Comparison of ENCODE assay signal across 26 cellular contexts in genomic region chr1:209759829-209760359, GRCh38. TPM values are rescaled to one million over a fixed set of nuclear protein-coding genes. Genes with fewer than 3 reads are reported as not detected.
DNase-seq lines count a peak whose midpoint lies in the region; ATAC-seq, FAIRE-seq and TF ChIP-seq lines count a peak whose summit lies in the region.
"Had no signal": no experiment of that assay in that cellular context is flagged by ENCODE, and none has a peak within 500 bp of the region (broad histone marks: within the 10 kb centered on the region; RNA-seq: fewer than 3 reads in every experiment).

No MANE protein-coding gene starts in this region.

- H3K27me3 ChIP-seq in CD4-positive, alpha-beta memory T cell (ENCODE audit: insufficient read depth, low read length): no peaks in the 10 kb centered on the region
- H3K27me3 ChIP-seq: BLaER1, pancreas, uterus had no signal

- no peaks in the 10 kb centered on the region for H3K27me3 Mint-ChIP-seq in activated CD4-positive, alpha-beta T cell treated with anti-CD3 and anti-CD28 coated beads for 36 hours
- H3K27me3 Mint-ChIP-seq in CD4-positive, alpha-beta memory T cell: no peaks in the 10 kb centered on the region
- H3K27me3 Mint-ChIP-seq in activated naive CD8-positive, alpha-beta T cell: no peaks in the 10 kb centered on the region
- H3K27me3 Mint-ChIP-seq in natural killer cell (ENCODE audit: low read depth in 2 of 2): no peaks in the 10 kb centered on the region

- no peak for FAIRE-seq in frontal cortex (lab: Jason Lieb, UNC)
- FAIRE-seq: endometrium, H54, pancreas had no signal

- intact Hi-C loops in activated CD4-positive, alpha-beta T cell treated with anti-CD3 and anti-CD28 coated beads for 36 hours (cut with DNase I, micrococcal nuclease): loop anchor here (2.0 to 10.0 kb wide), 4 partner anchors 63 to 1935 kb away; no protein-coding TSS in a partner anchor
- intact Hi-C loops in CD4-positive, alpha-beta memory T cell (cut with micrococcal nuclease): no loop called here
- intact Hi-C loops in natural killer cell (cut with micrococcal nuclease): no loop called here

- H3K27ac Mint-ChIP-seq in activated CD4-positive, alpha-beta T cell treated with anti-CD3 and anti-CD28 coated beads for 36 hours: peak overlapping the region; percentile 56
- H3K27ac Mint-ChIP-seq in CD4-positive, alpha-beta memory T cell: peak overlapping the region; percentile 78 to 96 (median 93)
- H3K27ac Mint-ChIP-seq in activated naive CD8-positive, alpha-beta T cell: peak overlapping the region; percentile 100
- H3K27ac Mint-ChIP-seq in natural killer cell: peak overlapping the region in 1 of 2 donors; percentile 94

- peak overlapping the region; percentile 72 for H3K27ac ChIP-seq in CD4-positive, alpha-beta memory T cell (ENCODE audit: low read depth, low read length)
- H3K27ac ChIP-seq: BLaER1, left ventricle myocardium inferior, pancreas, RWPE1, uterus had no signal

- ATAC-seq in activated CD4-positive, alpha-beta T cell treated with anti-CD3 and anti-CD28 coated beads for 36 hours: no peak
- ATAC-seq in natural killer cell: no peak
- ATAC-seq: pancreas had no signal

- no peak overlapping the region for H3K4me3 Mint-ChIP-seq in activated CD4-positive, alpha-beta T cell treated with anti-CD3 and anti-CD28 coated beads for 36 hours
- H3K4me3 Mint-ChIP-seq in CD4-positive, alpha-beta memory T cell: peak overlapping the region; percentile 26 to 100 (median 79)
- peak overlapping the region; percentile 49 for H3K4me3 Mint-ChIP-seq in activated naive CD8-positive, alpha-beta T cell
- H3K4me3 Mint-ChIP-seq in natural killer cell: peak overlapping the region; percentile 55

- H3K4me3 ChIP-seq in CD4-positive, alpha-beta memory T cell (ENCODE audit: low read length in 2 of 2): peak overlapping the region in 1 of 2 donors; percentile 11
- H3K4me3 ChIP-seq: BLaER1, left ventricle myocardium inferior, pancreas, uterus had no signal

- no peak for DNase-seq in activated CD4-positive, alpha-beta T cell treated with anti-CD3 and anti-CD28 coated beads for 36 hours
- no peak for DNase-seq in activated CD4-positive, alpha-beta T cell treated with anti-CD3 and anti-CD28 coated beads, Interleukin-2, amount 50 U/mL, for 48 hours
- DNase-seq in CD4-positive, alpha-beta memory T cell: no peak
- no peak for DNase-seq in natural killer cell
- no peak for DNase-seq in NCI-H1417 (lab: John Stamatoyannopoulos, UW)
- DNase-seq in frontal cortex (ENCODE audit: low spot score in 2 of 2): no peak
- DNase-seq in activated CD4-positive, CD25-positive, alpha-beta regulatory T cell (lab: John Stamatoyannopoulos, UW): no peak
- DNase-seq: activated CD4-positive, alpha-beta T cell treated with anti-CD3 and anti-CD28 coated beads, Interleukin-2, amount 50 U/mL, for 4 hours; activated effector memory CD4-positive, alpha-beta T cell treated with anti-CD3 and anti-CD28 coated beads, Interleukin-2, amount 50 U/mL, for 16 hours; DMS153; GDM1; Kasumi-1; left ventricle myocardium inferior; NCI-H1092; NCI-H2081 treated with DMSO at 0.1 percent for 48 hours; NCI-H510A; pancreas; stimulated activated CD4-positive, alpha-beta T cell treated with anti-CD3 and anti-CD28 coated beads, Interleukin-2, amount 100 ng/mL, for 48 hours; substantia nigra; uterus had no signal

- peaks cover 79% of the 10 kb centered on the region for H3K36me3 Mint-ChIP-seq in activated CD4-positive, alpha-beta T cell treated with anti-CD3 and anti-CD28 coated beads for 36 hours (ENCODE audit: low read depth)
- H3K36me3 Mint-ChIP-seq in CD4-positive, alpha-beta memory T cell: peaks cover 68 to 77% of the 10 kb centered on the region in 2 donors
- peaks cover 32% of the 10 kb centered on the region for H3K36me3 Mint-ChIP-seq in activated naive CD8-positive, alpha-beta T cell
- peaks cover 39% of the 10 kb centered on the region for H3K36me3 Mint-ChIP-seq in natural killer cell

- H3K4me1 ChIP-seq in CD4-positive, alpha-beta memory T cell (ENCODE audit: insufficient read depth, low read length): peaks cover 78% of the 10 kb centered on the region
- H3K4me1 ChIP-seq: pancreas, uterus had no signal

- POLR2A ChIA-PET in activated CD4-positive, alpha-beta T cell treated with anti-CD3 and anti-CD28 coated beads for 36 hours (lab: Charles Lee): no interaction called here
- POLR2A ChIA-PET in CD4-positive, alpha-beta memory T cell (lab: Charles Lee; ENCODE audit: partially characterized antibody): interaction anchor here (1.3 to 36.1 kb wide), 3 partner anchors 1 to 63 kb away, joined by 5 to 1778 read pairs (median 1778); partner anchors contain the start of genes C1orf74 and TRAF3IP3

- peaks cover 56% of the 10 kb centered on the region for H3K36me3 ChIP-seq in CD4-positive, alpha-beta memory T cell (ENCODE audit: insufficient read depth, low read length)
- H3K36me3 ChIP-seq: left ventricle myocardium inferior, pancreas, uterus had no signal

- no peak for TF ChIP-seq CTCF in natural killer cell (IDR thresholded peaks at IDR 0.05)

- peaks cover 2% of the 10 kb centered on the region for H3K9me3 Mint-ChIP-seq in activated CD4-positive, alpha-beta T cell treated with anti-CD3 and anti-CD28 coated beads for 36 hours (ENCODE audit: low read depth)
- no peaks in the 10 kb centered on the region for H3K9me3 Mint-ChIP-seq in CD4-positive, alpha-beta memory T cell
- H3K9me3 Mint-ChIP-seq in activated naive CD8-positive, alpha-beta T cell (ENCODE audit: low read depth): no peaks in the 10 kb centered on the region
- H3K9me3 Mint-ChIP-seq in natural killer cell: no peaks in the 10 kb centered on the region

- peaks cover 71% of the 10 kb centered on the region for H3K4me1 Mint-ChIP-seq in activated CD4-positive, alpha-beta T cell treated with anti-CD3 and anti-CD28 coated beads for 36 hours
- peaks cover 60 to 94% (median 72%) of the 10 kb centered on the region in 4 donors for H3K4me1 Mint-ChIP-seq in CD4-positive, alpha-beta memory T cell
- H3K4me1 Mint-ChIP-seq in activated naive CD8-positive, alpha-beta T cell (ENCODE audit: low read depth): peaks cover 82% of the 10 kb centered on the region
- peaks cover 85 to 93% of the 10 kb centered on the region in 2 donors for H3K4me1 Mint-ChIP-seq in natural killer cell

- no peaks in the 10 kb centered on the region for H3K9me3 ChIP-seq in CD4-positive, alpha-beta memory T cell (ENCODE audit: control insufficient read depth in 1 of 2, low read length in 2 of 2)
- H3K9me3 ChIP-seq: BLaER1, left ventricle myocardium inferior, pancreas, uterus had no signal

- CTCF ChIA-PET in activated CD4-positive, alpha-beta T cell treated with anti-CD3 and anti-CD28 coated beads for 36 hours (lab: Charles Lee): interaction anchor here (0.6 to 2.7 kb wide), 5 partner anchors 8 to 70 kb away, joined by 3 to 12 read pairs (median 6); no protein-coding TSS in a partner anchor
- CTCF ChIA-PET in CD4-positive, alpha-beta memory T cell (lab: Charles Lee; ENCODE audit: partially characterized antibody): interaction anchor here (0.8 to 16.0 kb wide), 7 partner anchors 3 to 68 kb away, joined by 3 to 385 read pairs (median 6); partner anchors contain the start of genes C1orf74, TRAF3IP3 and UTP25

RNA-seq across cellular contexts. Expression of gene TRAF3IP3, which starts 4.0 kb away (rescaled TPM):
- 100 to 1,000 TPM; 136 to 138 TPM for total RNA-seq in activated CD4-positive, alpha-beta T cell treated with anti-CD3 and anti-CD28 coated beads for 36 hours
- 100 to 1,000 TPM; 571 to 574 TPM for total RNA-seq in CD4-positive, alpha-beta memory T cell
- 100 to 1,000 TPM; 435 to 487 TPM for polyA plus RNA-seq in CD4-positive, alpha-beta memory T cell
- total RNA-seq in natural killer cell (100 to 1,000 TPM; 273 to 354 (median 287) TPM), frontal cortex (under 0.01 TPM)
- total RNA-seq: A172 had no signal

RNA-seq across cellular contexts. Expression of gene C1orf74, which starts 24.5 kb away (rescaled TPM):
- 1 to 10 TPM; 3.7 to 4.3 TPM for total RNA-seq in activated CD4-positive, alpha-beta T cell treated with anti-CD3 and anti-CD28 coated beads for 36 hours
- total RNA-seq in CD4-positive, alpha-beta memory T cell: 1 to 10 TPM; 1.2 TPM
- under 1 TPM in 1 of 2 donors, not detected in 1; 0.41 TPM for polyA plus RNA-seq in CD4-positive, alpha-beta memory T cell
- total RNA-seq in natural killer cell (under 1 TPM; 0.75 to 0.88 (median 0.80) TPM), frontal cortex (3.3 TPM)

RNA-seq across cellular contexts. Expression of gene IRF6, which starts 46.0 kb away (rescaled TPM):
- under 1 TPM; 0.11 to 0.14 TPM for total RNA-seq in activated CD4-positive, alpha-beta T cell treated with anti-CD3 and anti-CD28 coated beads for 36 hours
- total RNA-seq in CD4-positive, alpha-beta memory T cell: under 1 TPM; 0.15 to 0.50 TPM
- under 1 TPM in 1 of 2 donors, not detected in 1; 0.42 TPM for polyA plus RNA-seq in CD4-positive, alpha-beta memory T cell
- total RNA-seq in natural killer cell: 10 to 100 TPM in 1 of 3 donors, 1 to 10 TPM in 2; 2.5 to 11.2 (median 3.8) TPM
- 0.41 TPM for total RNA-seq in frontal cortex
- total RNA-seq: A172 had no signal

RNA-seq across cellular contexts. Expression of gene HSD11B1, which starts 55.2 kb away (rescaled TPM):
- total RNA-seq in activated CD4-positive, alpha-beta T cell treated with anti-CD3 and anti-CD28 coated beads for 36 hours: 1 to 10 TPM; 4.5 to 5.7 TPM
- under 1 TPM in 1 of 2 experiments, not detected in 1; 0.49 TPM for total RNA-seq in CD4-positive, alpha-beta memory T cell
- polyA plus RNA-seq in CD4-positive, alpha-beta memory T cell: 1 to 10 TPM; 5.6 to 7.3 TPM
- total RNA-seq in natural killer cell (not detected), frontal cortex (not detected)

Comparison
In these comparisons a context has a peak if more than half of its experiments do, and no peak if none do; other contexts are left out.
1. RNA of gene TRAF3IP3, which starts 4.0 kb away (total RNA-seq): 571 to 574 TPM in CD4-positive, alpha-beta memory T cell, 273 to 354 TPM in natural killer cell and 136 to 138 TPM in activated CD4-positive, alpha-beta T cell treated with anti-CD3 and anti-CD28 coated beads for 36 hours; under 0.01 TPM in frontal cortex (single experiment); every median in the first group is over 100 times any median in the second.
2. intact Hi-C loops: an anchor here in activated CD4-positive, alpha-beta T cell treated with anti-CD3 and anti-CD28 coated beads for 36 hours (2.0 to 10.0 kb wide); none called in CD4-positive, alpha-beta memory T cell and natural killer cell.